8 cellular contexts compared by ENCODE assay signal in the genomic region with DNA sequence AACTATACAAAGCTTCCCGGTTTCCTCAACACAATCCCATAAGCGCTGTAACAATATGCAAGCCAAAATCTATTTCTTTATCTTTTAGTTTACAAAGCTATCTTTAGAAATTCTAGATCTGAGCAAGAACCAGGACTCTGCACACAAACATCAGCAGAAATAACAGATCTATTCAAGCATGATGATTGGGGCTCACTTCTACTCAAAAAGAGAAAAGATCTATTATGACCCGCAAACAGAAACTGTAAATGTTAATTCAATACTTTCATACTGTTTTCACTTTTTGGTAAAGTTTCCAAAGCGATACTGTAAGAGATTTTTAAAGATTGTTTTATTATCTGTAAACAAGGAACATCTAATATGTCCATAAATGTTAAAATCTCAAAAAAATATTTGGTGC.
DNase-seq lines count a peak whose midpoint lies in the region; ATAC-seq and TF ChIP-seq lines count a peak whose summit lies in the region.

No MANE protein-coding gene starts in this region.

- no peak overlapping the region; a peak in 1 of 4 replicates for H4K8ac ChIP-seq in IMR-90 (ENCODE audit: low read depth in 2 of 2, low read length in 2 of 2)

- TF ChIP-seq POLR2A in IMR-90 (IDR thresholded peaks at IDR 0.05; ENCODE audit: low read depth, low read length) = no peak

- H3K27me3 ChIP-seq in IMR-90 (ENCODE audit: control insufficient read depth, insufficient read depth, low read length) = no peaks in the 10 kb centered on the region
- no peaks in the 10 kb centered on the region for H3K27me3 ChIP-seq in neutrophil

- TF ChIP-seq CTCF in IMR-90 (conservative IDR thresholded peaks at IDR 0.05; ENCODE audit: low read depth, low read length) = no peak
- TF ChIP-seq CTCF in coronary artery (IDR thresholded peaks at IDR 0.05) = no peak
- no peak for TF ChIP-seq CTCF in neutrophil (IDR thresholded peaks at IDR 0.05)

- TF ChIP-seq RAD21 in IMR-90 (IDR thresholded peaks at IDR 0.05; ENCODE audit: low read length) = no peak

- H3K4me3 ChIP-seq in IMR-90 (ENCODE audit: insufficient read depth, low read depth, low read length) (peak overlapping the region; percentile 91), coronary artery (peak overlapping the region; percentile 99), neutrophil (ENCODE audit: low read depth in 1 of 2, low read length in 1 of 2) (peak overlapping the region in 1 of 2 experiments; percentile 95)

- in situ Hi-C loops in G401 (cut with HindIII; ENCODE audit: low sequenced_read_pairs) = no loop called here
- in situ Hi-C loops in IMR-90 (cut with MboI; ENCODE audit: low sequenced_read_pairs) = no loop called here

- no peak overlapping the region for H4K5ac ChIP-seq in IMR-90 (ENCODE audit: low read depth, low read length)

- dilution Hi-C loops in IMR-90 (cut with HindIII; ENCODE audit: low sequenced_read_pairs, unreplicated experiment) = no loop called here

- intact Hi-C loops in IMR-90 (cut with micrococcal nuclease) = loop anchor here (5.0 kb wide), 3 partner anchors 64 to 466 kb away; no protein-coding TSS in a partner anchor

- H3K56ac ChIP-seq in IMR-90 (ENCODE audit: extremely low read depth, insufficient read depth, low read length) = no peak overlapping the region

- H2BK120ac ChIP-seq in IMR-90 (ENCODE audit: low read depth, low read length) = no peak overlapping the region

- POLR2A ChIA-PET in IMR-90 (lab: Charles Lee; ENCODE audit: unreplicated experiment) = no interaction called here

- H3K36me3 ChIP-seq in IMR-90 (ENCODE audit: control insufficient read depth, insufficient read depth, low read length) (no peaks in the 10 kb centered on the region), neutrophil (no peaks in the 10 kb centered on the region)

- no peak overlapping the region for H2BK15ac ChIP-seq in IMR-90 (ENCODE audit: low read depth, low read length)

- no peak overlapping the region for H3K14ac ChIP-seq in IMR-90 (replicated peaks; ENCODE audit: low read depth, low read length)

- H2AK5ac ChIP-seq in IMR-90 (ENCODE audit: low read depth, low read length) = no peak overlapping the region

- no peak overlapping the region for H3K4ac ChIP-seq in IMR-90 (ENCODE audit: low read depth, low read length)

- H3K4me1 ChIP-seq in IMR-90 (ENCODE audit: control insufficient read depth, insufficient read depth, low read length) = no peaks in the 10 kb centered on the region
- peaks cover 23 to 25% of the 10 kb centered on the region in 2 experiments for H3K4me1 ChIP-seq in neutrophil (ENCODE audit: control insufficient read depth in 1 of 2, insufficient read depth in 1 of 2, low read depth in 1 of 2, low read length in 1 of 2)

- H3K9me1 ChIP-seq in IMR-90 (ENCODE audit: insufficient read depth, low read length) = no peaks in the 10 kb centered on the region

- H3K23ac ChIP-seq in IMR-90 (ENCODE audit: low read depth, low read length) = 0 out of 2 replicates have a peak overlapping the region, but pooled peaks have one; percentile 99

- peak overlapping the region; percentile 91 for H2BK5ac ChIP-seq in IMR-90 (ENCODE audit: low read depth, low read length, poor library complexity, severe bottlenecking)

- BruUV-seq in IMR-90 (replicated peaks; lab: Mats Ljungman, UMichigan) = TSS peak; percentile 58

- peak overlapping the region; percentile 82 for H3K4me2 ChIP-seq in IMR-90 (ENCODE audit: low read depth, low read length)

- no peak overlapping the region for H2AFZ ChIP-seq in IMR-90 (replicated peaks; ENCODE audit: low read length, poor library complexity)

- peaks cover 14 to 22% of the 10 kb centered on the region in 2 experiments; a peak in 3 of 4 replicates for H3K79me1 ChIP-seq in IMR-90 (ENCODE audit: low read depth in 1 of 2, low read length in 2 of 2)

- no peak overlapping the region for H3K18ac ChIP-seq in IMR-90 (ENCODE audit: low read depth, low read length)

- H3K9me3 ChIP-seq in IMR-90 (ENCODE audit: control insufficient read depth, insufficient read depth, low read length) (no peaks in the 10 kb centered on the region), neutrophil (no peaks in the 10 kb centered on the region)

- WGBS in IMR-90 (ENCODE audit: extremely low coverage in 2 of 2, insufficient read length in 1 of 2), 2 experiments = no CpG with 5 or more reads among the region's 4 CpGs

- peaks cover 3% of the 10 kb centered on the region for H4K20me1 ChIP-seq in IMR-90 (ENCODE audit: insufficient read depth, low read length)

- DNase-seq in G401 (ENCODE audit: low spot score) = peak; percentile 35
- no peak for DNase-seq in IMR-90
- no peak for DNase-seq in coronary artery (ENCODE audit: low spot score)
- DNase-seq in activated effector memory CD4-positive, alpha-beta T cell treated with Interleukin-2 at 50 U/mL for 16 hours = no peak
- no peak for DNase-seq in activated CD4-positive, alpha-beta T cell treated with anti-CD3 and anti-CD28 coated beads, Interleukin-2, amount 50 U/mL, for 1 hour

- H3K27ac ChIP-seq in IMR-90 (ENCODE audit: insufficient read depth, low read length) = no peak overlapping the region
- peak overlapping the region; percentile 89 to 99 for H3K27ac ChIP-seq in coronary artery
- peak overlapping the region; percentile 89 for H3K27ac ChIP-seq in neutrophil

- ATAC-seq in IMR-90 (ENCODE audit: low read depth) = no peak
- no peak for ATAC-seq in HG03045 (IDR thresholded peaks at IDR 0.05; ENCODE audit: unreplicated experiment)
- no peak for ATAC-seq in GM21423 (IDR thresholded peaks at IDR 0.05; ENCODE audit: unreplicated experiment)

- CTCF ChIA-PET in IMR-90 (lab: Yijun Ruan, JAX) = interaction anchor here (0.6 kb wide), 1 partner anchor 343 kb away, joined by 3 read pairs; no protein-coding TSS in a partner anchor

- H2BK20ac ChIP-seq in IMR-90 (ENCODE audit: low read depth, low read length) = no peak overlapping the region

- no peak overlapping the region for H2AK9ac ChIP-seq in IMR-90 (replicated peaks; ENCODE audit: low read depth, low read length, poor library complexity)

- H4K91ac ChIP-seq in IMR-90 (ENCODE audit: insufficient read depth, low read depth, low read length) = no peak overlapping the region

- H3K9ac ChIP-seq in IMR-90 (ENCODE audit: low read depth, low read length) = peak overlapping the region; percentile 96; the same call in 1 of the 2 replicates

TF ChIP-seq in IMR-90, 13 proteins besides CTCF, POLR2A, EP300 and RAD21:
- TF ChIP-seq USF2 (IDR thresholded peaks at IDR 0.05; ENCODE audit: low read depth, low read length) (no peak), NFE2L2 (IDR thresholded peaks at IDR 0.05; ENCODE audit: low read depth, low read length) (no peak), MXI1 (IDR thresholded peaks at IDR 0.05; ENCODE audit: borderline replicate concordance, low read depth, low read length) (no peak), MAFK (IDR thresholded peaks at IDR 0.05; ENCODE audit: low read depth, low read length) (no peak), FOS (IDR thresholded peaks at IDR 0.05; ENCODE audit: low read depth, low read length) (no peak), MAZ (IDR thresholded peaks at IDR 0.05; ENCODE audit: borderline replicate concordance, low read depth, low read length) (no peak), RFX5 (IDR thresholded peaks at IDR 0.05; ENCODE audit: low read depth, low read length) (no peak), CEBPB (IDR thresholded peaks at IDR 0.05; ENCODE audit: low read depth, low read length) (no peak), BHLHE40 (IDR thresholded peaks at IDR 0.05; ENCODE audit: low read depth, low read length) (no peak), SMC3 (IDR thresholded peaks at IDR 0.05; ENCODE audit: low read depth, low read length) (no peak), RCOR1 (IDR thresholded peaks at IDR 0.05; ENCODE audit: insufficient replicate concordance, low read length) (no peak), CHD1 (IDR thresholded peaks at IDR 0.05; ENCODE audit: low read depth, low read length) (no peak)
- TF ChIP-seq, protein P1, sequence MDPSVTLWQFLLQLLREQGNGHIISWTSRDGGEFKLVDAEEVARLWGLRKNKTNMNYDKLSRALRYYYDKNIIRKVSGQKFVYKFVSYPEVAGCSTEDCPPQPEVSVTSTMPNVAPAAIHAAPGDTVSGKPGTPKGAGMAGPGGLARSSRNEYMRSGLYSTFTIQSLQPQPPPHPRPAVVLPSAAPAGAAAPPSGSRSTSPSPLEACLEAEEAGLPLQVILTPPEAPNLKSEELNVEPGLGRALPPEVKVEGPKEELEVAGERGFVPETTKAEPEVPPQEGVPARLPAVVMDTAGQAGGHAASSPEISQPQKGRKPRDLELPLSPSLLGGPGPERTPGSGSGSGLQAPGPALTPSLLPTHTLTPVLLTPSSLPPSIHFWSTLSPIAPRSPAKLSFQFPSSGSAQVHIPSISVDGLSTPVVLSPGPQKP (IDR thresholded peaks at IDR 0.05; ENCODE audit: borderline replicate concordance, low read depth, low read length) = no peak
